ENCODE assay signal across 12 cellular contexts in genomic region chr6:156876302-156876701, GRCh38.
DNase-seq lines count a peak whose midpoint lies in the region; ATAC-seq, FAIRE-seq and TF ChIP-seq lines count a peak whose summit lies in the region.
"Had no signal": no experiment of that assay in that cellular context is flagged by ENCODE, and none has a peak within 500 bp of the region (broad histone marks: within the 10 kb centered on the region; RNA-seq: fewer than 3 reads in every experiment).

No MANE protein-coding gene starts in this region.

- no peak overlapping the region for H3K27ac Mint-ChIP-seq in CD8-positive, alpha-beta memory T cell
- no peak overlapping the region for H3K27ac Mint-ChIP-seq in activated naive CD8-positive, alpha-beta T cell treated with anti-CD3 and anti-CD28 coated beads, Interleukin-2, amount 50 U/mL, for 24 hours

- no peaks in the 10 kb centered on the region for H3K9me3 ChIP-seq in kidney (ENCODE audit: control insufficient read depth in 1 of 2, low read length in 2 of 2)
- H3K9me3 ChIP-seq in CD8-positive, alpha-beta memory T cell (ENCODE audit: low read length): no peaks in the 10 kb centered on the region
- H3K9me3 ChIP-seq: SJSA1 had no signal

- peak; percentile 43; the same call in 1 of the 2 replicates for TF ChIP-seq RAD21 in Ishikawa (IDR thresholded peaks at IDR 0.05; ENCODE audit: low read depth)

- intact Hi-C loops in kidney (cut with DNase I): no loop called here

- H3K4me1 Mint-ChIP-seq in CD8-positive, alpha-beta memory T cell: peaks cover 74 to 92% (median 89%) of the 10 kb centered on the region in 3 donors
- peaks cover 53% of the 10 kb centered on the region for H3K4me1 Mint-ChIP-seq in activated naive CD8-positive, alpha-beta T cell treated with anti-CD3 and anti-CD28 coated beads, Interleukin-2, amount 50 U/mL, for 24 hours

- DNase-seq in AG10803 (ENCODE audit: low read depth): no peak
- DNase-seq in cardiac fibroblast (ENCODE audit: low read depth in 2 of 2): no peak
- DNase-seq in kidney: no peak
- no peak for DNase-seq in CD8-positive, alpha-beta memory T cell
- DNase-seq in GM03348 (ENCODE audit: low spot score): no peak
- no peak for DNase-seq in activated naive CD8-positive, alpha-beta T cell treated with anti-CD3 and anti-CD28 coated beads, Interleukin-2, amount 50 U/mL, for 24 hours
- DNase-seq: NCI-H1694 had no signal

- H3K27me3 Mint-ChIP-seq in CD8-positive, alpha-beta memory T cell: no peaks in the 10 kb centered on the region
- no peaks in the 10 kb centered on the region for H3K27me3 Mint-ChIP-seq in activated naive CD8-positive, alpha-beta T cell treated with anti-CD3 and anti-CD28 coated beads, Interleukin-2, amount 50 U/mL, for 24 hours

- no peaks in the 10 kb centered on the region for H3K27me3 ChIP-seq in CD8-positive, alpha-beta memory T cell (ENCODE audit: insufficient read depth, low read length, poor library complexity, severe bottlenecking)
- H3K27me3 ChIP-seq: SJSA1 had no signal

- no peak for ATAC-seq in activated naive CD8-positive, alpha-beta T cell treated with anti-CD3 and anti-CD28 coated beads, Interleukin-2, amount 50 U/mL, for 24 hours
- no peak for ATAC-seq in GM18520 (IDR thresholded peaks at IDR 0.05; ENCODE audit: unreplicated experiment)

- TF ChIP-seq EP300 in Ishikawa (IDR thresholded peaks at IDR 0.05; ENCODE audit: borderline replicate concordance): no peak

- POLR2A ChIA-PET in CD8-positive, alpha-beta memory T cell (lab: Charles Lee): no interaction called here

- H3K36me3 ChIP-seq in kidney (ENCODE audit: control insufficient read depth in 1 of 2, insufficient read depth in 2 of 2, low read length in 2 of 2): no peaks in the 10 kb centered on the region
- no peaks in the 10 kb centered on the region for H3K36me3 ChIP-seq in CD8-positive, alpha-beta memory T cell (ENCODE audit: insufficient read depth, low read length)
- H3K36me3 ChIP-seq: SJSA1 had no signal

- CTCF ChIA-PET in CD8-positive, alpha-beta memory T cell (lab: Charles Lee): no interaction called here

- no peak overlapping the region for H3K27ac ChIP-seq in kidney (ENCODE audit: low read depth in 2 of 2, low read length in 2 of 2)
- no peak overlapping the region for H3K27ac ChIP-seq in CD8-positive, alpha-beta memory T cell (ENCODE audit: low read depth, low read length)
- H3K27ac ChIP-seq: SJSA1, skin epidermis had no signal

- H3K36me3 Mint-ChIP-seq in CD8-positive, alpha-beta memory T cell: peaks cover 0 to 16% (median 7%) of the 10 kb centered on the region in 3 donors
- H3K36me3 Mint-ChIP-seq in activated naive CD8-positive, alpha-beta T cell treated with anti-CD3 and anti-CD28 coated beads, Interleukin-2, amount 50 U/mL, for 24 hours (ENCODE audit: low read depth): peaks cover 14% of the 10 kb centered on the region

- H3K4me3 ChIP-seq in AG10803 (ENCODE audit: low read length): no peak overlapping the region
- H3K4me3 ChIP-seq in cardiac fibroblast (replicated peaks in 1 of 2; ENCODE audit: low read depth in 2 of 2, low read length in 2 of 2): no peak overlapping the region
- no peak overlapping the region for H3K4me3 ChIP-seq in kidney (ENCODE audit: low read length in 2 of 2)
- H3K4me3 ChIP-seq in CD8-positive, alpha-beta memory T cell (ENCODE audit: low read length): no peak overlapping the region
- H3K4me3 ChIP-seq: SJSA1, skin epidermis had no signal

- no peaks in the 10 kb centered on the region for H3K9me3 Mint-ChIP-seq in CD8-positive, alpha-beta memory T cell
- H3K9me3 Mint-ChIP-seq in activated naive CD8-positive, alpha-beta T cell treated with anti-CD3 and anti-CD28 coated beads, Interleukin-2, amount 50 U/mL, for 24 hours: no peaks in the 10 kb centered on the region

- peaks cover 10 to 13% of the 10 kb centered on the region in 2 donors for H3K4me1 ChIP-seq in kidney (ENCODE audit: control insufficient read depth in 1 of 2, insufficient read depth in 1 of 2, low read depth in 1 of 2, low read length in 2 of 2)
- peaks cover 14% of the 10 kb centered on the region for H3K4me1 ChIP-seq in CD8-positive, alpha-beta memory T cell (ENCODE audit: insufficient read depth, low read length)

- H3K4me3 Mint-ChIP-seq in CD8-positive, alpha-beta memory T cell: peak overlapping the region in 1 of 7 donors; percentile 58
- no peak overlapping the region for H3K4me3 Mint-ChIP-seq in activated naive CD8-positive, alpha-beta T cell treated with anti-CD3 and anti-CD28 coated beads, Interleukin-2, amount 50 U/mL, for 24 hours

- no peak overlapping the region for H3K9ac ChIP-seq in kidney (ENCODE audit: low read length in 2 of 2)

- FAIRE-seq in kidney (lab: Jason Lieb, UNC): no peak
- FAIRE-seq: colon had no signal

- TF ChIP-seq CTCF in AG10803 (conservative IDR thresholded peaks at IDR 0.05; ENCODE audit: low read length) (peak; percentile 11; the same call in 1 of the 2 replicates), cardiac fibroblast (IDR thresholded peaks at IDR 0.05; ENCODE audit: low read depth, low read length) (peak; percentile 48), kidney (IDR thresholded peaks at IDR 0.05; ENCODE audit: borderline replicate concordance, extremely low read depth, insufficient read depth) (peak; percentile 7)

TF ChIP-seq in Ishikawa, 13 proteins besides CTCF, POLR2A, EP300 and RAD21:
- TF ChIP-seq FOXM1 (IDR thresholded peaks at IDR 0.05; ENCODE audit: borderline replicate concordance, low read depth): no peak
- no peak for TF ChIP-seq REST (IDR thresholded peaks at IDR 0.05; ENCODE audit: low read depth)
- no peak for TF ChIP-seq ZBTB7A (IDR thresholded peaks at IDR 0.05; ENCODE audit: low read depth)
- no peak for TF ChIP-seq USF1 (IDR thresholded peaks at IDR 0.05)
- no peak for TF ChIP-seq YY1 (IDR thresholded peaks at IDR 0.05; ENCODE audit: low read depth)
- no peak for TF ChIP-seq CREB1 (IDR thresholded peaks at IDR 0.05; ENCODE audit: low read depth)
- TF ChIP-seq TCF12 (IDR thresholded peaks at IDR 0.05; ENCODE audit: low read depth): no peak
- no peak for TF ChIP-seq EGR1 (IDR thresholded peaks at IDR 0.05)
